15 cellular contexts compared by ENCODE assay signal in genomic region chrX:18995216-18995615, GRCh38. TPM values are rescaled to one million over a fixed set of nuclear protein-coding genes. Genes with fewer than 3 reads are reported as not detected.
DNase-seq lines count a peak whose midpoint lies in the region; ATAC-seq and TF ChIP-seq lines count a peak whose summit lies in the region.
"Had no signal": no experiment of that assay in that cellular context is flagged by ENCODE, and none has a peak within 500 bp of the region (broad histone marks: within the 10 kb centered on the region; RNA-seq: fewer than 3 reads in every experiment).

No MANE protein-coding gene starts in this region.

- H3K4me1 Mint-ChIP-seq in activated CD8-positive, alpha-beta T cell treated with anti-CD3 and anti-CD28 coated beads for 36 hours (ENCODE audit: low read depth) = no peaks in the 10 kb centered on the region
- H3K4me1 Mint-ChIP-seq: central memory CD8-positive, alpha-beta T cell had no signal

- H2AFZ ChIP-seq in ACC112 (ENCODE audit: low read length, unreplicated experiment) = peak overlapping the region; percentile 91

- H3K27me3 Mint-ChIP-seq in activated CD8-positive, alpha-beta T cell treated with anti-CD3 and anti-CD28 coated beads for 36 hours = no peaks in the 10 kb centered on the region
- H3K27me3 Mint-ChIP-seq: central memory CD8-positive, alpha-beta T cell; progenitor cell of endocrine pancreas had no signal

- H3K27ac ChIP-seq in ACC112 (ENCODE audit: low read depth, low read length) = peak overlapping the region; percentile 100
- H3K27ac ChIP-seq in brain microvascular endothelial cell = peak overlapping the region; percentile 83
- H3K27ac ChIP-seq: tibial artery had no signal

- intact Hi-C loops in activated CD8-positive, alpha-beta T cell treated with anti-CD3 and anti-CD28 coated beads for 36 hours (cut with micrococcal nuclease) = no loop called here

- ATAC-seq in HG02840 (IDR thresholded peaks at IDR 0.05; ENCODE audit: low FRiP score, unreplicated experiment) (no peak), GM19397 (IDR thresholded peaks at IDR 0.05; ENCODE audit: unreplicated experiment) (no peak)
- ATAC-seq in activated CD8-positive, alpha-beta T cell treated with anti-CD3 and anti-CD28 coated beads for 36 hours = no peak

- H3K36me3 ChIP-seq in ACC112 (ENCODE audit: insufficient read depth, low read length) (no peaks in the 10 kb centered on the region), brain microvascular endothelial cell (replicated peaks) (no peaks in the 10 kb centered on the region)
- H3K36me3 ChIP-seq: esophagus muscularis mucosa, tibial artery had no signal

- in situ Hi-C loops in brain microvascular endothelial cell (cut with HindIII; ENCODE audit: low pct_ligation_motif_present, low sequenced_read_pairs) = no loop called here

- no peaks in the 10 kb centered on the region for H3K36me3 Mint-ChIP-seq in activated CD8-positive, alpha-beta T cell treated with anti-CD3 and anti-CD28 coated beads for 36 hours (ENCODE audit: low read depth)

- H3K79me2 ChIP-seq in ACC112 (ENCODE audit: control insufficient read depth, insufficient read depth, low read length, unreplicated experiment) = no peaks in the 10 kb centered on the region

- peaks cover 35% of the 10 kb centered on the region for H3K4me1 ChIP-seq in ACC112 (ENCODE audit: control insufficient read depth, insufficient read depth, low read length, unreplicated experiment)

- H3K27me3 ChIP-seq in ACC112 (ENCODE audit: insufficient read depth, low read length) (no peaks in the 10 kb centered on the region), brain microvascular endothelial cell (replicated peaks) (no peaks in the 10 kb centered on the region)
- H3K27me3 ChIP-seq: esophagus muscularis mucosa, tibial artery had no signal

- H3K4me3 ChIP-seq in ACC112 (ENCODE audit: low read depth, low read length) (peak overlapping the region; percentile 68), brain microvascular endothelial cell (ENCODE audit: low read depth, low read length) (no peak overlapping the region)
- H3K4me3 ChIP-seq: esophagus muscularis mucosa, tibial artery had no signal

- POLR2A ChIA-PET in activated CD8-positive, alpha-beta T cell treated with anti-CD3 and anti-CD28 coated beads for 36 hours (lab: Charles Lee) = interaction anchor here (0.6 kb wide), 1 partner anchor 614 kb away, joined by 3 read pairs; no protein-coding TSS in a partner anchor

- DNase-seq in HPDE6-E6E7 (ENCODE audit: extremely low spot score) (peak; percentile 25), brain microvascular endothelial cell (peak; percentile 50), hepatic stellate cell (ENCODE audit: low spot score) (peak; percentile 17), globus pallidus (ENCODE audit: low spot score) (no peak)
- no peak for DNase-seq in activated CD8-positive, alpha-beta T cell treated with anti-CD3 and anti-CD28 coated beads for 36 hours
- DNase-seq: activated naive CD4-positive, alpha-beta T cell; NCI-H1694 treated with DMSO at 0.1 percent for 48 hours; NCI-H510A treated with DMSO at 0.1 percent for 48 hours; tibial artery had no signal

- H3K9me3 Mint-ChIP-seq in activated CD8-positive, alpha-beta T cell treated with anti-CD3 and anti-CD28 coated beads for 36 hours = no peaks in the 10 kb centered on the region
- H3K9me3 Mint-ChIP-seq: central memory CD8-positive, alpha-beta T cell had no signal

- no peak overlapping the region for H3K4me3 Mint-ChIP-seq in activated CD8-positive, alpha-beta T cell treated with anti-CD3 and anti-CD28 coated beads for 36 hours
- H3K4me3 Mint-ChIP-seq: central memory CD8-positive, alpha-beta T cell had no signal

- TF ChIP-seq CTCF in brain microvascular endothelial cell (IDR thresholded peaks at IDR 0.05; ENCODE audit: low read depth, low read length, missing control alignments) = no peak
- TF ChIP-seq CTCF in activated CD8-positive, alpha-beta T cell treated with anti-CD3 and anti-CD28 coated beads for 36 hours (IDR thresholded peaks at IDR 0.05) = no peak

- H3K27ac Mint-ChIP-seq in activated CD8-positive, alpha-beta T cell treated with anti-CD3 and anti-CD28 coated beads for 36 hours = no peak overlapping the region

- CTCF ChIA-PET in activated CD8-positive, alpha-beta T cell treated with anti-CD3 and anti-CD28 coated beads for 36 hours (lab: Charles Lee) = interaction anchor here (0.7 kb wide), 1 partner anchor 10 kb away, joined by 5 read pairs; no protein-coding TSS in a partner anchor

RNA-seq across cellular contexts. Expression of gene PHKA2, which starts 11.3 kb away (rescaled TPM):
- total RNA-seq in activated CD8-positive, alpha-beta T cell treated with anti-CD3 and anti-CD28 coated beads for 36 hours = 10 to 100 TPM; 23.3 to 26.1 TPM

Comparison
In these comparisons a context has a peak if more than half of its experiments do, and no peak if none do; other contexts are left out.
1. DNase-seq: peak in HPDE6-E6E7 (single experiment), brain microvascular endothelial cell (single experiment) and hepatic stellate cell (single experiment); none in globus pallidus (single experiment) and activated CD8-positive, alpha-beta T cell treated with anti-CD3 and anti-CD28 coated beads for 36 hours (single experiment).